ENCODE assay signal across 17 cellular contexts in genomic region chr11:28342704-28343103, GRCh38.
A peak's percentile ranks its signal among the peaks of the same experiment; 100 is the strongest.
DNase-seq lines count a peak whose midpoint lies in the region; ATAC-seq, FAIRE-seq and TF ChIP-seq lines count a peak whose summit lies in the region.
"Had no signal": no experiment of that assay in that cellular context is flagged by ENCODE, and none has a peak within 500 bp of the region (broad histone marks: within the 10 kb centered on the region; RNA-seq: fewer than 3 reads in every experiment).

No MANE protein-coding gene starts in this region.

- no peak overlapping the region; the same call in 1 of the 2 replicates for H3K9ac ChIP-seq in KMS-11

- TF ChIP-seq POLR2A in A549 (IDR thresholded peaks at IDR 0.05; ENCODE audit: low read length), result no peak

- FAIRE-seq in A549 (lab: Jason Lieb, UNC), result peak; percentile 72

- DNase-seq in A549 (ENCODE audit: low read depth in 1 of 2, low spot score in 1 of 2) (peak in 1 of 2 experiments; percentile 12), astrocyte of the spinal cord (ENCODE audit: low read depth, low spot score) (peak; percentile 17), fibroblast of villous mesenchyme (ENCODE audit: low read depth) (peak; percentile 37), NCI-H526 treated with DMSO at 0.1 percent for 48 hours (lab: John Stamatoyannopoulos, UW) (no peak), putamen (ENCODE audit: low spot score) (no peak)
- DNase-seq: activated CD4-positive, alpha-beta T cell treated with anti-CD3 and anti-CD28 coated beads, Interleukin-2, amount 50 U/mL, for 1 hour; activated T-cell treated with anti-CD3 and anti-CD28 coated beads, Interleukin-2, amount 50 U/mL, for 1 hour; CD8-positive, alpha-beta T cell; central memory CD4-positive, alpha-beta T cell; effector memory CD4-positive, alpha-beta T cell; naive B cell; NCI-H187; NCI-H446 had no signal

- no peaks in the 10 kb centered on the region for H3K27me3 ChIP-seq in KMS-11 (ENCODE audit: insufficient read depth, low read depth)
- H3K27me3 ChIP-seq: stomach had no signal

- no peaks in the 10 kb centered on the region for H3K79me2 ChIP-seq in KMS-11 (ENCODE audit: insufficient read depth, low read depth)

- H3K4me3 ChIP-seq in A549 (no peak overlapping the region), KMS-11 (IDR thresholded peaks at IDR 0.05; ENCODE audit: insufficient read depth, low read depth, low read length) (no peak overlapping the region), astrocyte of the spinal cord (ENCODE audit: low read depth, low read length) (no peak overlapping the region), fibroblast of villous mesenchyme (ENCODE audit: low read depth, low read length) (no peak overlapping the region)
- H3K4me3 ChIP-seq: stomach had no signal

- no peak for TF ChIP-seq RAD21 in A549 (conservative IDR thresholded peaks at IDR 0.05 in 1 of 2, IDR thresholded peaks at IDR 0.05 in 1 of 2)

- TF ChIP-seq CTCF in A549 (IDR thresholded peaks at IDR 0.05), result no peak
- no peak for TF ChIP-seq CTCF in KMS-11 (conservative IDR thresholded peaks at IDR 0.05; ENCODE audit: low read depth, low read length)
- no peak for TF ChIP-seq CTCF in astrocyte of the spinal cord (IDR thresholded peaks at IDR 0.05; ENCODE audit: low read depth, low read length)
- no peak for TF ChIP-seq CTCF in fibroblast of villous mesenchyme (IDR thresholded peaks at IDR 0.05; ENCODE audit: insufficient read depth, low read depth, low read length)

- TF ChIP-seq EP300 in A549 (IDR thresholded peaks at IDR 0.05), result no peak

- H3K27ac ChIP-seq in A549 (peak overlapping the region; percentile 73 to 89), KMS-11 (peak overlapping the region; percentile 39; the same call in 1 of the 2 replicates)

- 74% methylated on average over 1 of the region's 1 CpG for WGBS in A549 (ENCODE audit: missing lambda C conversion rate)

- H3K36me3 ChIP-seq in KMS-11 (ENCODE audit: insufficient read depth), result no peaks in the 10 kb centered on the region
- H3K36me3 ChIP-seq: stomach had no signal

- peaks cover 37% of the 10 kb centered on the region for H3K9me3 ChIP-seq in A549

- H2AFZ ChIP-seq in KMS-11 (ENCODE audit: low read depth), result no peak overlapping the region

- H4K20me1 ChIP-seq in KMS-11 (ENCODE audit: insufficient read depth), result no peaks in the 10 kb centered on the region

- in situ Hi-C loops in astrocyte of the spinal cord (cut with HindIII; ENCODE audit: low sequenced_read_pairs), result no loop called here

- CTCF ChIA-PET in A549 (lab: Yijun Ruan, JAX), result no interaction called here

- H3K4me2 ChIP-seq in A549 (peak overlapping the region; percentile 57), KMS-11 (peak overlapping the region; percentile 14; the same call in 1 of the 2 replicates)

- ATAC-seq in A549, result peak in 1 of 2 experiments; percentile 31; a peak in 2 of 6 replicates
- no peak for ATAC-seq in GM18867 (IDR thresholded peaks at IDR 0.05; ENCODE audit: unreplicated experiment)
- no peak for ATAC-seq in HG03280 (IDR thresholded peaks at IDR 0.05; ENCODE audit: unreplicated experiment)
- ATAC-seq: CD8-positive, alpha-beta T cell had no signal

- POLR2A ChIA-PET in A549 (lab: Yijun Ruan, JAX), result no interaction called here

- H3K4me1 ChIP-seq in A549, result peaks cover 34% of the 10 kb centered on the region
- peaks cover 16% of the 10 kb centered on the region for H3K4me1 ChIP-seq in KMS-11 (ENCODE audit: low read depth, poor library complexity, severe bottlenecking)

TF ChIP-seq in A549, 52 proteins besides CTCF, POLR2A, EP300 and RAD21:
- no peak for TF ChIP-seq NR3C1 (IDR thresholded peaks at IDR 0.05)
- no peak for TF ChIP-seq CHD4 (IDR thresholded peaks at IDR 0.05; ENCODE audit: borderline replicate concordance)
- TF ChIP-seq CBX8 (IDR thresholded peaks at IDR 0.05), result no peak
- TF ChIP-seq TFCP2L1 (CRISPR knock-in tag; IDR thresholded peaks at IDR 0.05), result no peak
- TF ChIP-seq PHF8 (IDR thresholded peaks at IDR 0.05; ENCODE audit: borderline replicate concordance, low read depth), result no peak
- no peak for TF ChIP-seq SREBF2 (IDR thresholded peaks at IDR 0.05)

Comparison
In these comparisons a context has a peak if more than half of its experiments do, and no peak if none do; other contexts are left out.
1. DNase-seq: peak in astrocyte of the spinal cord (single experiment) and fibroblast of villous mesenchyme (single experiment); none in NCI-H526 treated with DMSO at 0.1 percent for 48 hours (single experiment) and putamen (single experiment).